Comparison of ENCODE assay signal across 8 cellular contexts in the genomic region with DNA sequence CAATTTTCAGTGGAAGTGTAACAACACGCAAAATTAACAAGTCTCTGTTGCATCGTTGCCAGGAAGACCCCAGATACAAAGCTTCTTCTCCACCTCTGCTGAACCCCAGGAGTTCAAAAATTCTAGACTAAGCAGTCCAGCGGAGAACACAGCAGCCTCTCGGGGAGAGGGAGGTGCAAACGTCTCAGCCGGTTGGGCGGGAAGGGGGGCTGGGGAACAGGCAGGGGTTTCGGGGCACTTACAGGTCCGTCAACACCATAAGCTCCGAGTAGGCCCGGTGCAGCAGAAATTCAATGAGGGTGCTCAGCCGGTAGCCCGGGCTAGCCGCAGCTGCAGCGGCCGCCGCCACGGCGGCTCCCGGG. TPM values are rescaled to one million over a fixed set of nuclear protein-coding genes. Genes with fewer than 3 reads are reported as not detected.
DNase-seq lines count a peak whose midpoint lies in the region; ATAC-seq lines count a peak whose summit lies in the region.

No MANE protein-coding gene starts in this region.

- no peaks in the 10 kb centered on the region for H3K9me3 Mint-ChIP-seq in activated T-helper 2 cell treated with anti-CD3 and anti-CD28 coated beads, Interferon-gamma antibody, Interleukin-2, Interleukin-4, amounts not matched to agents 10 μg/mL and 5 μg/mL and 100 μg/mL, durations not matched to agents 14 hours and 24 hours and 36 hours

- intact Hi-C loops in activated T-helper 2 cell treated with anti-CD3 and anti-CD28 coated beads, Interferon-gamma antibody, Interleukin-2, Interleukin-4, amounts not matched to agents 10 μg/mL and 5 μg/mL and 100 μg/mL, durations not matched to agents 14 hours and 24 hours and 36 hours (cut with micrococcal nuclease), result loop anchor here (1.0 to 10.0 kb wide), 6 partner anchors 53 to 600 kb away; partner anchors contain the start of genes CXorf38, DDX3X and USP9X
- intact Hi-C loops in left cardiac atrium (cut with DNase I), result loop anchor here in 1 of 2 donors (5.0 kb wide), 1 partner anchor 73 kb away; no protein-coding TSS in a partner anchor

- peak overlapping the region; percentile 81 for H3K4me3 Mint-ChIP-seq in activated T-helper 2 cell treated with anti-CD3 and anti-CD28 coated beads, Interferon-gamma antibody, Interleukin-2, Interleukin-4, amounts not matched to agents 10 μg/mL and 5 μg/mL and 100 μg/mL, durations not matched to agents 14 hours and 24 hours and 36 hours (ENCODE audit: low read depth)

- H3K27ac ChIP-seq in KOPT-K1 (ENCODE audit: low read depth, low read length, poor library complexity, severe bottlenecking), result peak overlapping the region; percentile 84

- no peaks in the 10 kb centered on the region for H3K27me3 Mint-ChIP-seq in activated T-helper 2 cell treated with anti-CD3 and anti-CD28 coated beads, Interferon-gamma antibody, Interleukin-2, Interleukin-4, amounts not matched to agents 10 μg/mL and 5 μg/mL and 100 μg/mL, durations not matched to agents 14 hours and 24 hours and 36 hours (ENCODE audit: low read depth)

- peaks cover 35% of the 10 kb centered on the region for H3K4me1 Mint-ChIP-seq in activated T-helper 2 cell treated with anti-CD3 and anti-CD28 coated beads, Interferon-gamma antibody, Interleukin-2, Interleukin-4, amounts not matched to agents 10 μg/mL and 5 μg/mL and 100 μg/mL, durations not matched to agents 14 hours and 24 hours and 36 hours (ENCODE audit: low read depth)

- DNase-seq in activated T-helper 2 cell treated with anti-CD3 and anti-CD28 coated beads, Interferon-gamma antibody, Interleukin-2, Interleukin-4, amounts not matched to agents 10 μg/mL and 5 μg/mL and 100 μg/mL, durations not matched to agents 14 hours and 24 hours and 36 hours (ENCODE audit: low spot score), result no peak
- DNase-seq in left cardiac atrium (peak; percentile 30), renal cortical epithelial cell (ENCODE audit: low read depth) (peak; percentile 7), AML-193 (lab: John Stamatoyannopoulos, UW) (no peak), middle frontal gyrus (ENCODE audit: extremely low spot score, low spot score) (no peak), GM03348 (ENCODE audit: low spot score) (no peak)

- H3K27ac Mint-ChIP-seq in activated T-helper 2 cell treated with anti-CD3 and anti-CD28 coated beads, Interferon-gamma antibody, Interleukin-2, Interleukin-4, amounts not matched to agents 10 μg/mL and 5 μg/mL and 100 μg/mL, durations not matched to agents 14 hours and 24 hours and 36 hours, result peak overlapping the region; percentile 75

- 0 out of 2 replicates have a peak, but pooled peaks cover 7% of the 10 kb centered on the region for H3K36me3 ChIP-seq in KOPT-K1 (ENCODE audit: insufficient read depth, low read length)

- H3K36me3 Mint-ChIP-seq in activated T-helper 2 cell treated with anti-CD3 and anti-CD28 coated beads, Interferon-gamma antibody, Interleukin-2, Interleukin-4, amounts not matched to agents 10 μg/mL and 5 μg/mL and 100 μg/mL, durations not matched to agents 14 hours and 24 hours and 36 hours (ENCODE audit: low read depth), result peaks cover 15% of the 10 kb centered on the region

- no peaks in the 10 kb centered on the region for H3K9me3 ChIP-seq in KOPT-K1 (ENCODE audit: insufficient read depth, low read length, poor library complexity, severe bottlenecking)

- ATAC-seq in GM18519 (IDR thresholded peaks at IDR 0.05; ENCODE audit: low FRiP score, unreplicated experiment) (peak; percentile 3), left cardiac atrium (peak; percentile 29 to 34)

RNA-seq across cellular contexts. Expression of gene MED14, which starts 0.4 kb away (rescaled TPM):
- 37.8 and 44.7 TPM in 2 replicates for total RNA-seq in activated T-helper 2 cell treated with anti-CD3 and anti-CD28 coated beads, Interferon-gamma antibody, Interleukin-2, Interleukin-4, amounts not matched to agents 10 μg/mL and 5 μg/mL and 100 μg/mL, durations not matched to agents 14 hours and 24 hours and 36 hours
- total RNA-seq in left cardiac atrium (10 to 100 TPM; 23.7 to 28.3 TPM), renal cortical epithelial cell (8.9 and 35.5 TPM in 2 replicates)

Comparison
In these comparisons a context has a peak if more than half of its experiments do, and no peak if none do; other contexts are left out.
1. DNase-seq: peak in left cardiac atrium (single experiment) and renal cortical epithelial cell (single experiment); none in activated T-helper 2 cell treated with anti-CD3 and anti-CD28 coated beads, Interferon-gamma antibody, Interleukin-2, Interleukin-4, amounts not matched to agents 10 μg/mL and 5 μg/mL and 100 μg/mL, durations not matched to agents 14 hours and 24 hours and 36 hours (single experiment), AML-193 (0 of 2), middle frontal gyrus (single experiment) and GM03348 (single experiment).